ENCODE assay signal across 5 cellular contexts in genomic region chr1:185843971-185844370, GRCh38.
TF ChIP-seq lines count a peak whose summit lies in the region.

No MANE protein-coding gene starts in this region.

TF ChIP-seq in SK-N-SH treated with all-trans-retinoic acid at 6 μM for 48 hours, 23 proteins besides CTCF, POLR2A, EP300 and RAD21 (continues in another document):
- TF ChIP-seq GLIS3 (CRISPR knock-in tag; IDR thresholded peaks at IDR 0.05): no peak
- TF ChIP-seq ZNF565 (CRISPR knock-in tag; conservative IDR thresholded peaks at IDR 0.05; ENCODE audit: low read depth): no peak
- TF ChIP-seq TSHZ2 (CRISPR knock-in tag; IDR thresholded peaks at IDR 0.05): no peak
- no peak for TF ChIP-seq ESRRG (CRISPR knock-in tag; IDR thresholded peaks at IDR 0.05)

TF ChIP-seq in SK-N-SH, 30 proteins besides CTCF, POLR2A, EP300 and RAD21:
- TF ChIP-seq RXRA (IDR thresholded peaks at IDR 0.05; ENCODE audit: borderline replicate concordance, low read depth) (no peak), NRF1 (IDR thresholded peaks at IDR 0.05; ENCODE audit: low read depth, low read length) (no peak), JUND (IDR thresholded peaks at IDR 0.05) (no peak), CHD2 (IDR thresholded peaks at IDR 0.05; ENCODE audit: low read length, partially characterized antibody) (no peak), SIN3A (IDR thresholded peaks at IDR 0.05; ENCODE audit: borderline replicate concordance, low read depth, low read length) (no peak), PBX3 (IDR thresholded peaks at IDR 0.05) (no peak), RFX5 (IDR thresholded peaks at IDR 0.05; ENCODE audit: low read length) (no peak), GATA2 (CRISPR knock-in tag; IDR thresholded peaks at IDR 0.05) (no peak), TEAD4 (IDR thresholded peaks at IDR 0.05; ENCODE audit: borderline replicate concordance, insufficient read depth) (no peak), EZH2phosphoT487 (IDR thresholded peaks at IDR 0.05; ENCODE audit: borderline replicate concordance, low read depth) (no peak), FOXJ3 (CRISPR knock-in tag; IDR thresholded peaks at IDR 0.05) (no peak), MXI1 (IDR thresholded peaks at IDR 0.05; ENCODE audit: low read depth, low read length) (no peak), SMC3 (IDR thresholded peaks at IDR 0.05; ENCODE audit: low read depth, low read length) (no peak), ELF1 (IDR thresholded peaks at IDR 0.05) (no peak), MEF2A (IDR thresholded peaks at IDR 0.05; ENCODE audit: borderline replicate concordance, low read depth) (no peak), USF2 (IDR thresholded peaks at IDR 0.05; ENCODE audit: borderline replicate concordance, low read depth, low read length) (no peak)

TF ChIP-seq in IMR-90, 13 proteins besides CTCF, POLR2A, EP300 and RAD21:
- TF ChIP-seq ELK1 (IDR thresholded peaks at IDR 0.05; ENCODE audit: borderline replicate concordance, low read depth, low read length) (no peak), MAFK (IDR thresholded peaks at IDR 0.05; ENCODE audit: low read depth, low read length) (no peak), SMC3 (IDR thresholded peaks at IDR 0.05; ENCODE audit: low read depth, low read length) (no peak), MXI1 (IDR thresholded peaks at IDR 0.05; ENCODE audit: borderline replicate concordance, low read depth, low read length) (no peak), USF2 (IDR thresholded peaks at IDR 0.05; ENCODE audit: low read depth, low read length) (no peak), RCOR1 (IDR thresholded peaks at IDR 0.05; ENCODE audit: insufficient replicate concordance, low read length) (no peak), FOS (IDR thresholded peaks at IDR 0.05; ENCODE audit: low read depth, low read length) (no peak), NFE2L2 (IDR thresholded peaks at IDR 0.05; ENCODE audit: low read depth, low read length) (no peak), RFX5 (IDR thresholded peaks at IDR 0.05; ENCODE audit: low read depth, low read length) (no peak), CHD1 (IDR thresholded peaks at IDR 0.05; ENCODE audit: low read depth, low read length) (no peak), CEBPB (IDR thresholded peaks at IDR 0.05; ENCODE audit: low read depth, low read length) (no peak), MAZ (IDR thresholded peaks at IDR 0.05; ENCODE audit: borderline replicate concordance, low read depth, low read length) (no peak), BHLHE40 (IDR thresholded peaks at IDR 0.05; ENCODE audit: low read depth, low read length) (no peak)

TF ChIP-seq in neural cell, 6 proteins besides CTCF, POLR2A, EP300 and RAD21:
- peak; percentile 38 for TF ChIP-seq REST (IDR thresholded peaks at IDR 0.05; ENCODE audit: borderline replicate concordance)
- no peak for TF ChIP-seq MXI1 (conservative IDR thresholded peaks at IDR 0.05; ENCODE audit: poor library complexity, severe bottlenecking)

TF ChIP-seq in HepG2, 621 proteins besides CTCF, POLR2A, EP300 and RAD21:
- no peak for TF ChIP-seq EED (CRISPR knock-in tag; IDR thresholded peaks at IDR 0.05)
- no peak for TF ChIP-seq FOSL2 (CRISPR knock-in tag; IDR thresholded peaks at IDR 0.05)
- TF ChIP-seq ZNF784 (CRISPR knock-in tag; IDR thresholded peaks at IDR 0.05; ENCODE audit: borderline replicate concordance): no peak
- TF ChIP-seq ARID5B (CRISPR knock-in tag; IDR thresholded peaks at IDR 0.05): no peak
- TF ChIP-seq E2F5 (CRISPR knock-in tag; conservative IDR thresholded peaks at IDR 0.05): no peak
- no peak for TF ChIP-seq HNRNPUL1 (IDR thresholded peaks at IDR 0.05; ENCODE audit: low read depth, low read length)
- no peak for TF ChIP-seq ZZZ3 (CRISPR knock-in tag; IDR thresholded peaks at IDR 0.05; ENCODE audit: borderline replicate concordance)
- TF ChIP-seq SIN3A (IDR thresholded peaks at IDR 0.05; ENCODE audit: borderline replicate concordance, low read depth, low read length): no peak
- TF ChIP-seq ZNF496 (CRISPR knock-in tag; IDR thresholded peaks at IDR 0.05; ENCODE audit: insufficient replicate concordance): no peak
- no peak for TF ChIP-seq ZNF260 (CRISPR knock-in tag; IDR thresholded peaks at IDR 0.05; ENCODE audit: borderline replicate concordance, low read depth)
- no peak for TF ChIP-seq NR3C1 (CRISPR knock-in tag; IDR thresholded peaks at IDR 0.05)
- no peak for TF ChIP-seq ARID2 (CRISPR knock-in tag; IDR thresholded peaks at IDR 0.05; ENCODE audit: borderline replicate concordance)
